ENCODE assay signal across 12 cellular contexts in the genomic region with DNA sequence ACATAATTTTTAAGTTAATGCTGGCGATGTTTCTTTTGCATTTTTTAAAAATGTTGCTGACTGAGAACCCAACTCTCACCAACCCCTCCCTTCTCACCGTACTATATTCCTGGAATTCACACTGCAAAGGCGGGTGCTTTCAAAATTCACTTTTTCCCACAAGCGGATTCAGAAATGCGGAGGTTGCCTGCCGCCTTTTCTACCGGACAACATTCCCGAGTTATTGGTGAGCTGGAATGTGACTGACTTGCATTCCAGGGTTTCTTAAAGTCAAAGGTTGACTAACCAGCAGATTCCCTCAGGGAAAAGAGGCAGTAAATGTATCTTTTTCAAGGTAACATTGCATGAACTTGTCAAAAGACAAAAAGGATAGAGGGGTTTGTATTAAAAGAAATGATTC.
A peak's percentile ranks its signal among the peaks of the same experiment; 100 is the strongest.
DNase-seq lines count a peak whose midpoint lies in the region; TF ChIP-seq lines count a peak whose summit lies in the region.
"Had no signal": no experiment of that assay in that cellular context is flagged by ENCODE, and none has a peak within 500 bp of the region (broad histone marks: within the 10 kb centered on the region; RNA-seq: fewer than 3 reads in every experiment).

No MANE protein-coding gene starts in this region.

- H2BK12ac ChIP-seq in mesenchymal stem cell (ENCODE audit: low read length in 2 of 2), result no peak overlapping the region

- H2AFZ ChIP-seq in mesenchymal stem cell (ENCODE audit: low read depth, low read length), result no peak overlapping the region

- peak; percentile 78; the same call in 1 of the 2 replicates for TF ChIP-seq EP300 in Ishikawa (IDR thresholded peaks at IDR 0.05; ENCODE audit: borderline replicate concordance)

- H3K9ac ChIP-seq in mesenchymal stem cell (ENCODE audit: low read length), result no peak overlapping the region

- no peak overlapping the region for H3K23ac ChIP-seq in mesenchymal stem cell (ENCODE audit: low read length in 2 of 2)

- H3K36me3 ChIP-seq in mesenchymal stem cell (ENCODE audit: control insufficient read depth in 1 of 2, insufficient read depth in 2 of 2, low read depth in 1 of 2, low read length in 2 of 2), result peaks cover 30 to 51% of the 10 kb centered on the region in 2 experiments

- H3K9me3 ChIP-seq in mesenchymal stem cell (ENCODE audit: control insufficient read depth, low read length), result no peaks in the 10 kb centered on the region

- TF ChIP-seq RAD21 in Ishikawa (IDR thresholded peaks at IDR 0.05; ENCODE audit: low read depth), result no peak

- in situ Hi-C loops in ACHN (cut with HindIII; ENCODE audit: low pct_ligation_motif_present, low pct_unique_long_range_greater_than_20kb, low sequenced_read_pairs), result loop anchor here (25.0 kb wide), 1 partner anchor 236 kb away; no protein-coding TSS in a partner anchor

- no peak overlapping the region for H3K4me2 ChIP-seq in mesenchymal stem cell (ENCODE audit: low read length, poor library complexity, severe bottlenecking)

- H3K4me3 ChIP-seq in cardiac fibroblast (replicated peaks in 1 of 2; ENCODE audit: low read depth in 2 of 2, low read length in 2 of 2) (no peak overlapping the region), mesenchymal stem cell (ENCODE audit: insufficient read depth in 1 of 2, low read depth in 1 of 2, low read length in 2 of 2) (no peak overlapping the region)

- TF ChIP-seq CTCF in cardiac fibroblast (IDR thresholded peaks at IDR 0.05; ENCODE audit: low read depth, low read length), result no peak

- no peak overlapping the region for H3K14ac ChIP-seq in mesenchymal stem cell (ENCODE audit: low read length in 2 of 2)

- H2BK5ac ChIP-seq in mesenchymal stem cell (ENCODE audit: low read depth, low read length, poor library complexity, severe bottlenecking), result no peak overlapping the region

- peak overlapping the region; percentile 86 for H3K27ac ChIP-seq in mesenchymal stem cell (ENCODE audit: low read length, poor library complexity, severe bottlenecking)

- no peak overlapping the region for H2BK15ac ChIP-seq in mesenchymal stem cell (ENCODE audit: low read depth, poor library complexity, severe bottlenecking)

- no peak overlapping the region for H2AK5ac ChIP-seq in mesenchymal stem cell (ENCODE audit: low read length, severe bottlenecking)

- WGBS in mesenchymal stem cell, result 25% methylated on average over 8 of the region's 8 CpGs

- no peak for TF ChIP-seq POLR2A in erythroblast (IDR thresholded peaks at IDR 0.05; ENCODE audit: low read length)

- H3K27me3 ChIP-seq in mesenchymal stem cell (ENCODE audit: control insufficient read depth in 1 of 2, insufficient read depth in 1 of 2, low read length in 2 of 2), result no peaks in the 10 kb centered on the region

- DNase-seq in ACHN, result peak; percentile 93
- DNase-seq in cardiac fibroblast (ENCODE audit: low read depth in 2 of 2), result peak; percentile 49 to 67
- DNase-seq in mesenchymal stem cell, result peak; percentile 71
- DNase-seq in stimulated activated CD4-positive, alpha-beta T cell treated with anti-CD3 and anti-CD28 coated beads, Interleukin-4, amount 100 ng/mL, for 4 hours, result no peak
- DNase-seq in erythroblast (lab: John Stamatoyannopoulos, UW), result no peak
- DNase-seq in stimulated activated CD4-positive, alpha-beta T cell treated with anti-CD3 and anti-CD28 coated beads, Interleukin-2, amount 100 ng/mL, for 24 hours, result no peak
- no peak for DNase-seq in GOT3 (lab: John Stamatoyannopoulos, UW)
- DNase-seq: GF-D8; MM.1S; NCI-H446; stimulated activated naive B cell treated with anti-CD40 and anti-IgM and Interleukin-4, amounts not matched to agents 10 μg/mL and 1 μg/mL and 100 μg/mL, for 72 hours had no signal

- H2BK120ac ChIP-seq in mesenchymal stem cell (ENCODE audit: low read depth, low read length), result no peak overlapping the region

- H3K79me1 ChIP-seq in mesenchymal stem cell (replicated peaks; ENCODE audit: low read length, poor library complexity, severe bottlenecking), result peaks cover 13% of the 10 kb centered on the region

- H3K4me1 ChIP-seq in mesenchymal stem cell (ENCODE audit: control insufficient read depth, insufficient read depth, low read depth, low read length), result peaks cover 44% of the 10 kb centered on the region

- H4K91ac ChIP-seq in mesenchymal stem cell (ENCODE audit: low read length), result no peak overlapping the region

- no peak overlapping the region for H3K18ac ChIP-seq in mesenchymal stem cell (ENCODE audit: low read depth in 1 of 2, low read length in 2 of 2)

- H3K4ac ChIP-seq in mesenchymal stem cell (ENCODE audit: low read depth in 1 of 2, low read length in 2 of 2), result no peak overlapping the region

- no peak overlapping the region for H4K8ac ChIP-seq in mesenchymal stem cell (ENCODE audit: low read length)

TF ChIP-seq in Ishikawa, 13 proteins besides CTCF, POLR2A, EP300 and RAD21:
- TF ChIP-seq FOXM1 (IDR thresholded peaks at IDR 0.05; ENCODE audit: borderline replicate concordance, low read depth) (peak; percentile 62; the same call in 1 of the 2 replicates), CREB1 (IDR thresholded peaks at IDR 0.05; ENCODE audit: low read depth) (no peak), EGR1 (IDR thresholded peaks at IDR 0.05) (no peak), CEBPB (IDR thresholded peaks at IDR 0.05) (no peak), ZBTB7A (IDR thresholded peaks at IDR 0.05; ENCODE audit: low read depth) (no peak), NFIC (IDR thresholded peaks at IDR 0.05) (peak; percentile 45; the same call in 1 of the 2 replicates), TEAD4 (IDR thresholded peaks at IDR 0.05) (peak; percentile 98), TAF1 (IDR thresholded peaks at IDR 0.05; ENCODE audit: low read depth) (no peak), YY1 (IDR thresholded peaks at IDR 0.05; ENCODE audit: low read depth) (no peak), TCF12 (IDR thresholded peaks at IDR 0.05; ENCODE audit: low read depth) (peak; percentile 76)
- TF ChIP-seq, protein P1, sequence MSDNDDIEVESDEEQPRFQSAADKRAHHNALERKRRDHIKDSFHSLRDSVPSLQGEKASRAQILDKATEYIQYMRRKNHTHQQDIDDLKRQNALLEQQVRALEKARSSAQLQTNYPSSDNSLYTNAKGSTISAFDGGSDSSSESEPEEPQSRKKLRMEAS (IDR thresholded peaks at IDR 0.05), result peak; percentile 82
- TF ChIP-seq, protein P2, sequence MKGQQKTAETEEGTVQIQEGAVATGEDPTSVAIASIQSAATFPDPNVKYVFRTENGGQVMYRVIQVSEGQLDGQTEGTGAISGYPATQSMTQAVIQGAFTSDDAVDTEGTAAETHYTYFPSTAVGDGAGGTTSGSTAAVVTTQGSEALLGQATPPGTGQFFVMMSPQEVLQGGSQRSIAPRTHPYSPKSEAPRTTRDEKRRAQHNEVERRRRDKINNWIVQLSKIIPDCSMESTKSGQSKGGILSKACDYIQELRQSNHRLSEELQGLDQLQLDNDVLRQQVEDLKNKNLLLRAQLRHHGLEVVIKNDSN (IDR thresholded peaks at IDR 0.05), result no peak
- TF ChIP-seq, protein P3, sequence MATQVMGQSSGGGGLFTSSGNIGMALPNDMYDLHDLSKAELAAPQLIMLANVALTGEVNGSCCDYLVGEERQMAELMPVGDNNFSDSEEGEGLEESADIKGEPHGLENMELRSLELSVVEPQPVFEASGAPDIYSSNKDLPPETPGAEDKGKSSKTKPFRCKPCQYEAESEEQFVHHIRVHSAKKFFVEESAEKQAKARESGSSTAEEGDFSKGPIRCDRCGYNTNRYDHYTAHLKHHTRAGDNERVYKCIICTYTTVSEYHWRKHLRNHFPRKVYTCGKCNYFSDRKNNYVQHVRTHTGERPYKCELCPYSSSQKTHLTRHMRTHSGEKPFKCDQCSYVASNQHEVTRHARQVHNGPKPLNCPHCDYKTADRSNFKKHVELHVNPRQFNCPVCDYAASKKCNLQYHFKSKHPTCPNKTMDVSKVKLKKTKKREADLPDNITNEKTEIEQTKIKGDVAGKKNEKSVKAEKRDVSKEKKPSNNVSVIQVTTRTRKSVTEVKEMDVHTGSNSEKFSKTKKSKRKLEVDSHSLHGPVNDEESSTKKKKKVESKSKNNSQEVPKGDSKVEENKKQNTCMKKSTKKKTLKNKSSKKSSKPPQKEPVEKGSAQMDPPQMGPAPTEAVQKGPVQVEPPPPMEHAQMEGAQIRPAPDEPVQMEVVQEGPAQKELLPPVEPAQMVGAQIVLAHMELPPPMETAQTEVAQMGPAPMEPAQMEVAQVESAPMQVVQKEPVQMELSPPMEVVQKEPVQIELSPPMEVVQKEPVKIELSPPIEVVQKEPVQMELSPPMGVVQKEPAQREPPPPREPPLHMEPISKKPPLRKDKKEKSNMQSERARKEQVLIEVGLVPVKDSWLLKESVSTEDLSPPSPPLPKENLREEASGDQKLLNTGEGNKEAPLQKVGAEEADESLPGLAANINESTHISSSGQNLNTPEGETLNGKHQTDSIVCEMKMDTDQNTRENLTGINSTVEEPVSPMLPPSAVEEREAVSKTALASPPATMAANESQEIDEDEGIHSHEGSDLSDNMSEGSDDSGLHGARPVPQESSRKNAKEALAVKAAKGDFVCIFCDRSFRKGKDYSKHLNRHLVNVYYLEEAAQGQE (IDR thresholded peaks at IDR 0.05; ENCODE audit: low read depth), result no peak

Comparison
In these comparisons a context has a peak if more than half of its experiments do, and no peak if none do; other contexts are left out.
1. DNase-seq: peak in ACHN (single experiment), cardiac fibroblast (2 of 2) and mesenchymal stem cell (single experiment); none in stimulated activated CD4-positive, alpha-beta T cell treated with anti-CD3 and anti-CD28 coated beads, Interleukin-4, amount 100 ng/mL, for 4 hours (0 of 2), erythroblast (0 of 2), stimulated activated CD4-positive, alpha-beta T cell treated with anti-CD3 and anti-CD28 coated beads, Interleukin-2, amount 100 ng/mL, for 24 hours (0 of 2) and GOT3 (single experiment).